In the genomic region with DNA sequence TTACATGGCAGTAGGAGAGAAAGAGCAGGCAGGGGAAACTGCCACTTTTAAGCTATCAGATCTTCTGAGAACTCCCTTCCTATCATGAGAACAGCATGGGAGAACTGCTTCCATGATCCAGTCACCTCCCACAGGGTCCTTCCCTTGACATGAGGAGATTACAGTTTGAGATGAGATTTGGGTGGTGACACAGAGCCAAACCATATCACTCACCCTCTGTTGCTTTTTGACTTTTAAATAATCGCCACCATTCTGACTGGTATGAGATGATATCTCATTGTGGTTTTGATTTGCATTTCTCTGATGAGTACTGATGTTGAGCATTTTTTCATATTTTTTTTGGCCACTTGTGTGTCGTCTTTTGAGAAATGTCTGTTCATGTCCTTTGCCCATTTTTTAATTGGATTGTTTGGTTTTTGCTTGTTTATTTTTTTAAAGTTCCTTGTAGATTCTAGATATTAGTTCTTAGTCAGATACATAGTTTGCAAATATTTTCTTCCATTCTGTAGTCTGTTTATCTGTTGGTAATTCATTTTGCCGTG, we compare ENCODE assay signal across 18 cellular contexts. TPM values are rescaled to one million over a fixed set of nuclear protein-coding genes. Genes with fewer than 3 reads are reported as not detected.
DNase-seq lines count a peak whose midpoint lies in the region; ATAC-seq, FAIRE-seq and TF ChIP-seq lines count a peak whose summit lies in the region.
"Had no signal": no experiment of that assay in that cellular context is flagged by ENCODE, and none has a peak within 500 bp of the region (broad histone marks: within the 10 kb centered on the region; RNA-seq: fewer than 3 reads in every experiment).

No MANE protein-coding gene starts in this region.

- POLR2A ChIA-PET in activated CD8-positive, alpha-beta T cell treated with anti-CD3 and anti-CD28 coated beads for 36 hours (lab: Charles Lee): no interaction called here
- POLR2A ChIA-PET in activated CD8-positive, alpha-beta T cell treated with anti-CD3 and anti-CD28 coated beads, Interleukin-2, amount 10 ng/mL, durations not matched to agents 7 days and 5 days (lab: Charles Lee): no interaction called here

- no peaks in the 10 kb centered on the region for H3K36me3 Mint-ChIP-seq in activated CD8-positive, alpha-beta T cell treated with anti-CD3 and anti-CD28 coated beads for 36 hours (ENCODE audit: low read depth)
- no peaks in the 10 kb centered on the region for H3K36me3 Mint-ChIP-seq in activated CD8-positive, alpha-beta T cell treated with anti-CD3 and anti-CD28 coated beads, Interleukin-2, amount 10 ng/mL, durations not matched to agents 7 days and 5 days (ENCODE audit: low read depth)
- H3K36me3 Mint-ChIP-seq in T-helper 17 cell (ENCODE audit: low read depth): peaks cover 7% of the 10 kb centered on the region
- no peaks in the 10 kb centered on the region for H3K36me3 Mint-ChIP-seq in Calu3 (ENCODE audit: insufficient read depth, unreplicated experiment)

- TF ChIP-seq CTCF in activated CD8-positive, alpha-beta T cell treated with anti-CD3 and anti-CD28 coated beads for 36 hours (IDR thresholded peaks at IDR 0.05): no peak
- no peak for TF ChIP-seq CTCF in Calu3 (IDR thresholded peaks at IDR 0.05; ENCODE audit: unreplicated experiment)

- no peaks in the 10 kb centered on the region for H3K9me3 ChIP-seq in T-helper 17 cell (ENCODE audit: control insufficient read depth, low read length, poor library complexity, severe bottlenecking)
- H3K9me3 ChIP-seq: Caco-2, SJCRH30 had no signal

- FAIRE-seq in islet of Langerhans (lab: Jason Lieb, UNC): peak; percentile 49
- FAIRE-seq: A549 had no signal

- CTCF ChIA-PET in activated CD8-positive, alpha-beta T cell treated with anti-CD3 and anti-CD28 coated beads for 36 hours (lab: Charles Lee): no interaction called here
- CTCF ChIA-PET in activated CD8-positive, alpha-beta T cell treated with anti-CD3 and anti-CD28 coated beads, Interleukin-2, amount 10 ng/mL, durations not matched to agents 7 days and 5 days (lab: Charles Lee): no interaction called here
- CTCF ChIA-PET in Calu3 (lab: Charles Lee): no interaction called here

- intact Hi-C loops in activated CD8-positive, alpha-beta T cell treated with anti-CD3 and anti-CD28 coated beads for 36 hours (cut with micrococcal nuclease): no loop called here
- intact Hi-C loops in Calu3 (cut with micrococcal nuclease; ENCODE audit: unreplicated experiment): no loop called here

- H3K4me3 Mint-ChIP-seq in activated CD8-positive, alpha-beta T cell treated with anti-CD3 and anti-CD28 coated beads for 36 hours: no peak overlapping the region
- H3K4me3 Mint-ChIP-seq in activated CD8-positive, alpha-beta T cell treated with anti-CD3 and anti-CD28 coated beads, Interleukin-2, amount 10 ng/mL, durations not matched to agents 7 days and 5 days: no peak overlapping the region
- H3K4me3 Mint-ChIP-seq in T-helper 17 cell (no peak overlapping the region), Calu3 (ENCODE audit: low read depth, unreplicated experiment) (no peak overlapping the region)
- H3K4me3 Mint-ChIP-seq: H9 had no signal

- H3K27ac Mint-ChIP-seq in activated CD8-positive, alpha-beta T cell treated with anti-CD3 and anti-CD28 coated beads for 36 hours: no peak overlapping the region
- H3K27ac Mint-ChIP-seq in activated CD8-positive, alpha-beta T cell treated with anti-CD3 and anti-CD28 coated beads, Interleukin-2, amount 10 ng/mL, durations not matched to agents 7 days and 5 days: no peak overlapping the region
- H3K27ac Mint-ChIP-seq in T-helper 17 cell (no peak overlapping the region), Calu3 (ENCODE audit: unreplicated experiment) (no peak overlapping the region)

- BruUV-seq in Calu3 (replicated peaks; lab: Mats Ljungman, UMichigan): no TSS peak

- H3K9me3 Mint-ChIP-seq in activated CD8-positive, alpha-beta T cell treated with anti-CD3 and anti-CD28 coated beads for 36 hours: no peaks in the 10 kb centered on the region
- H3K9me3 Mint-ChIP-seq in activated CD8-positive, alpha-beta T cell treated with anti-CD3 and anti-CD28 coated beads, Interleukin-2, amount 10 ng/mL, durations not matched to agents 7 days and 5 days (ENCODE audit: insufficient read depth): no peaks in the 10 kb centered on the region
- H3K9me3 Mint-ChIP-seq in Calu3 (ENCODE audit: low read depth, unreplicated experiment): peaks cover 3% of the 10 kb centered on the region
- H3K9me3 Mint-ChIP-seq: H9 had no signal

- DNase-seq in activated CD8-positive, alpha-beta T cell treated with anti-CD3 and anti-CD28 coated beads for 36 hours: peak; percentile 23
- no peak for DNase-seq in activated CD8-positive, alpha-beta T cell treated with anti-CD3 and anti-CD28 coated beads, Interleukin-2, amount 10 ng/mL, durations not matched to agents 7 days and 5 days
- DNase-seq in ELR (ENCODE audit: low read depth) (peak; percentile 4), T-helper 17 cell (no peak), Calu3 (no peak)
- DNase-seq: Caco-2, DMS79, GF-D8, H9, NCI-H1048, NCI-H146, NCI-H345, NCI-H526 treated with DMSO at 0.1 percent for 48 hours, SJCRH30 had no signal

- H3K27me3 Mint-ChIP-seq in activated CD8-positive, alpha-beta T cell treated with anti-CD3 and anti-CD28 coated beads for 36 hours: peaks cover 27% of the 10 kb centered on the region
- H3K27me3 Mint-ChIP-seq in activated CD8-positive, alpha-beta T cell treated with anti-CD3 and anti-CD28 coated beads, Interleukin-2, amount 10 ng/mL, durations not matched to agents 7 days and 5 days (ENCODE audit: low read depth): peaks cover 39% of the 10 kb centered on the region
- peaks cover 70% of the 10 kb centered on the region for H3K27me3 Mint-ChIP-seq in T-helper 17 cell
- H3K27me3 Mint-ChIP-seq in Calu3 (ENCODE audit: unreplicated experiment): no peaks in the 10 kb centered on the region

- peak; percentile 61 for ATAC-seq in activated CD8-positive, alpha-beta T cell treated with anti-CD3 and anti-CD28 coated beads for 36 hours
- no peak for ATAC-seq in activated CD8-positive, alpha-beta T cell treated with anti-CD3 and anti-CD28 coated beads, Interleukin-2, amount 10 ng/mL, durations not matched to agents 7 days and 5 days
- ATAC-seq in T-helper 17 cell: peak; percentile 41
- ATAC-seq in HG03095 (IDR thresholded peaks at IDR 0.05; ENCODE audit: unreplicated experiment): no peak
- no peak for ATAC-seq in HG03460 (IDR thresholded peaks at IDR 0.05; ENCODE audit: unreplicated experiment)
- ATAC-seq: A549 had no signal

- peaks cover 15% of the 10 kb centered on the region for H3K4me1 Mint-ChIP-seq in activated CD8-positive, alpha-beta T cell treated with anti-CD3 and anti-CD28 coated beads for 36 hours (ENCODE audit: low read depth)
- H3K4me1 Mint-ChIP-seq in activated CD8-positive, alpha-beta T cell treated with anti-CD3 and anti-CD28 coated beads, Interleukin-2, amount 10 ng/mL, durations not matched to agents 7 days and 5 days (ENCODE audit: low read depth): peaks cover 3% of the 10 kb centered on the region
- H3K4me1 Mint-ChIP-seq in T-helper 17 cell: peaks cover 17% of the 10 kb centered on the region
- H3K4me1 Mint-ChIP-seq in Calu3 (ENCODE audit: low read depth, unreplicated experiment): no peaks in the 10 kb centered on the region

RNA-seq across cellular contexts. Expression of gene PAQR3, which starts 6.5 kb away (rescaled TPM):
- total RNA-seq in activated CD8-positive, alpha-beta T cell treated with anti-CD3 and anti-CD28 coated beads for 36 hours: 10 to 100 TPM; 10.2 to 11.4 TPM
- total RNA-seq in activated CD8-positive, alpha-beta T cell treated with anti-CD3 and anti-CD28 coated beads, Interleukin-2, amount 10 ng/mL, durations not matched to agents 7 days and 5 days: 10 to 100 TPM; 16.2 to 19.7 TPM
- total RNA-seq in T-helper 17 cell: 10 to 100 TPM; 25.5 to 29.5 TPM
- 11.4 and 14.1 TPM in 2 replicates for total RNA-seq in Calu3 (2022)

Comparison
In these comparisons a context has a peak if more than half of its experiments do, and no peak if none do; other contexts are left out.
1. ATAC-seq: peak in activated CD8-positive, alpha-beta T cell treated with anti-CD3 and anti-CD28 coated beads for 36 hours (single experiment) and T-helper 17 cell (single experiment); none in activated CD8-positive, alpha-beta T cell treated with anti-CD3 and anti-CD28 coated beads, Interleukin-2, amount 10 ng/mL, durations not matched to agents 7 days and 5 days (single experiment), HG03095 (single experiment) and HG03460 (single experiment).
2. DNase-seq: peak in activated CD8-positive, alpha-beta T cell treated with anti-CD3 and anti-CD28 coated beads for 36 hours (single experiment) and ELR (single experiment); none in activated CD8-positive, alpha-beta T cell treated with anti-CD3 and anti-CD28 coated beads, Interleukin-2, amount 10 ng/mL, durations not matched to agents 7 days and 5 days (single experiment), T-helper 17 cell (0 of 3) and Calu3 (single experiment).